ENCODE assay signal across 13 cellular contexts in the genomic region with DNA sequence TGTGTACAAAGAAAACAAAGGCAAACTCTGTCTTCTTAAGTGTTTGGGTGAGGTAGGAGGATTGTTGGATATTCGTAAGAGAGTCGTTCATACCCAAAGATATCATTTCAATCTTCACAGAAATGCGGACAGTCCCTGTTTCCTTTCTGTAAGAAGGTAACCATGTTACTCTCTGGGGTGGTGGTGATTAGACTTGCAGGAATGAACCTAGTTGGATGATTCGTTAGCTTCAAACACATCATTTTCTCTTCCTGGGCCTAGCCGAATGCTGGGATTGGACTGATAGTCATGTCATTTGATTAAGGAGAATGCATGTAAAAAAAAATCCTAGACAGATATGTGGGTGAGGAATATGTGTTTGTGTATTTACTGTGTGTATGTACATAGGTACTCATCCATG. TPM values are rescaled to one million over a fixed set of nuclear protein-coding genes. Genes with fewer than 3 reads are reported as not detected.
DNase-seq lines count a peak whose midpoint lies in the region; ATAC-seq and TF ChIP-seq lines count a peak whose summit lies in the region.
"Had no signal": no experiment of that assay in that cellular context is flagged by ENCODE, and none has a peak within 500 bp of the region (broad histone marks: within the 10 kb centered on the region; RNA-seq: fewer than 3 reads in every experiment).

No MANE protein-coding gene starts in this region.

- peaks cover 16% of the 10 kb centered on the region for H3K36me3 Mint-ChIP-seq in activated naive CD8-positive, alpha-beta T cell treated with anti-CD3 and anti-CD28 coated beads, Interleukin-2, amount 10 ng/mL, durations not matched to agents 7 days and 5 days
- no peaks in the 10 kb centered on the region for H3K36me3 Mint-ChIP-seq in activated naive CD8-positive, alpha-beta T cell treated with anti-CD3 and anti-CD28 coated beads, Interleukin-2, amount 50 U/mL, for 24 hours (ENCODE audit: low read depth)
- H3K36me3 Mint-ChIP-seq in MCF 10A (ENCODE audit: insufficient read depth, unreplicated experiment): peaks cover 8% of the 10 kb centered on the region

- TF ChIP-seq POLR2A in transverse colon (IDR thresholded peaks at IDR 0.05) (no peak), Peyer's patch (IDR thresholded peaks at IDR 0.05) (no peak)

- TF ChIP-seq CTCF in MCF 10A (IDR thresholded peaks at IDR 0.05; ENCODE audit: unreplicated experiment) (no peak), left lung (IDR thresholded peaks at IDR 0.05) (no peak), transverse colon (IDR thresholded peaks at IDR 0.05) (no peak), Peyer's patch (IDR thresholded peaks at IDR 0.05) (no peak)

- POLR2A ChIA-PET in activated naive CD8-positive, alpha-beta T cell treated with anti-CD3 and anti-CD28 coated beads, Interleukin-2, amount 10 ng/mL, durations not matched to agents 7 days and 5 days (lab: Charles Lee): no interaction called here
- POLR2A ChIA-PET in MCF 10A (lab: Yijun Ruan, JAX): interaction anchor here (1.0 to 5.5 kb wide), 9 partner anchors 12 to 203 kb away, joined by 3 to 81 read pairs (median 4); a partner anchor contains a TSS

- H3K36me3 ChIP-seq in left lung (no peaks in the 10 kb centered on the region), transverse colon (no peaks in the 10 kb centered on the region), Peyer's patch (no peaks in the 10 kb centered on the region)

- no TSS peak for BruUV-seq in MCF 10A (replicated peaks; lab: Mats Ljungman, UMichigan)

- no peak for ATAC-seq in activated naive CD8-positive, alpha-beta T cell treated with anti-CD3 and anti-CD28 coated beads, Interleukin-2, amount 10 ng/mL, durations not matched to agents 7 days and 5 days (ENCODE audit: low read depth)
- no peak for ATAC-seq in activated naive CD8-positive, alpha-beta T cell treated with anti-CD3 and anti-CD28 coated beads, Interleukin-2, amount 50 U/mL, for 24 hours
- ATAC-seq in left lung: no peak
- ATAC-seq in GM18498 (IDR thresholded peaks at IDR 0.05; ENCODE audit: unreplicated experiment): no peak

- no peak overlapping the region for H3K27ac Mint-ChIP-seq in activated naive CD8-positive, alpha-beta T cell treated with anti-CD3 and anti-CD28 coated beads, Interleukin-2, amount 10 ng/mL, durations not matched to agents 7 days and 5 days
- no peak overlapping the region for H3K27ac Mint-ChIP-seq in activated naive CD8-positive, alpha-beta T cell treated with anti-CD3 and anti-CD28 coated beads, Interleukin-2, amount 50 U/mL, for 24 hours
- H3K27ac Mint-ChIP-seq in MCF 10A (ENCODE audit: low read depth, unreplicated experiment): peak overlapping the region; percentile 90
- H3K27ac Mint-ChIP-seq: activated T-cell treated with anti-CD3 and anti-CD28 coated beads, Interleukin-2, amount 50 U/mL, for 24 hours had no signal

- H3K4me3 Mint-ChIP-seq in activated naive CD8-positive, alpha-beta T cell treated with anti-CD3 and anti-CD28 coated beads, Interleukin-2, amount 10 ng/mL, durations not matched to agents 7 days and 5 days: peak overlapping the region; percentile 25
- H3K4me3 Mint-ChIP-seq in activated naive CD8-positive, alpha-beta T cell treated with anti-CD3 and anti-CD28 coated beads, Interleukin-2, amount 50 U/mL, for 24 hours: no peak overlapping the region
- peak overlapping the region; percentile 55 for H3K4me3 Mint-ChIP-seq in MCF 10A (ENCODE audit: unreplicated experiment)
- H3K4me3 Mint-ChIP-seq: activated T-cell treated with anti-CD3 and anti-CD28 coated beads, Interleukin-2, amount 50 U/mL, for 24 hours had no signal

- CTCF ChIA-PET in MCF 10A (lab: Yijun Ruan, JAX): interaction anchor here (0.6 to 4.1 kb wide), 11 partner anchors 12 to 603 kb away, joined by 3 to 24 read pairs (median 3); a partner anchor contains a TSS

- intact Hi-C loops in MCF 10A (cut with micrococcal nuclease): no loop called here
- intact Hi-C loops in left lung (cut with DNase I): loop anchor here in 1 of 2 donors (10.0 kb wide), 1 partner anchor 79 kb away; no protein-coding TSS in a partner anchor
- intact Hi-C loops in transverse colon (cut with DNase I; ENCODE audit: low total_unique reads): no loop called here

- peaks cover 38 to 82% of the 10 kb centered on the region in 2 donors for H3K4me1 ChIP-seq in left lung
- peaks cover 14 to 54% (median 20%) of the 10 kb centered on the region in 4 donors for H3K4me1 ChIP-seq in transverse colon
- peaks cover 0 to 17% (median 0%) of the 10 kb centered on the region in 4 donors for H3K4me1 ChIP-seq in Peyer's patch

- no peaks in the 10 kb centered on the region for H3K27me3 ChIP-seq in left lung
- no peaks in the 10 kb centered on the region for H3K27me3 ChIP-seq in transverse colon
- no peaks in the 10 kb centered on the region for H3K27me3 ChIP-seq in Peyer's patch

- no peak for TF ChIP-seq EP300 in transverse colon (IDR thresholded peaks at IDR 0.05; ENCODE audit: low read depth)

- 57 to 67% methylated on average over 5 of the region's 5 CpGs for WGBS in transverse colon (ENCODE audit: low coverage in 1 of 2), 2 donors

- in situ Hi-C loops in transverse colon (cut with MboI; ENCODE audit: low pct_ligation_motif_present in 1 of 4, low pct_unique_long_range_greater_than_20kb in 1 of 4, low sequenced_read_pairs in 3 of 4): loop anchor here in 1 of 4 donors (25.0 kb wide), 1 partner anchor 96 kb away; no protein-coding TSS in a partner anchor

- H3K4me3 ChIP-seq in left lung (no peak overlapping the region), transverse colon (no peak overlapping the region), Peyer's patch (no peak overlapping the region)

- peaks cover 3% of the 10 kb centered on the region for H3K9me3 Mint-ChIP-seq in activated naive CD8-positive, alpha-beta T cell treated with anti-CD3 and anti-CD28 coated beads, Interleukin-2, amount 10 ng/mL, durations not matched to agents 7 days and 5 days
- no peaks in the 10 kb centered on the region for H3K9me3 Mint-ChIP-seq in activated naive CD8-positive, alpha-beta T cell treated with anti-CD3 and anti-CD28 coated beads, Interleukin-2, amount 50 U/mL, for 24 hours
- H3K9me3 Mint-ChIP-seq in MCF 10A (ENCODE audit: unreplicated experiment): no peaks in the 10 kb centered on the region
- H3K9me3 Mint-ChIP-seq: activated T-cell treated with anti-CD3 and anti-CD28 coated beads, Interleukin-2, amount 50 U/mL, for 24 hours had no signal

- H3K27ac ChIP-seq in left lung (peak overlapping the region; percentile 10 to 83), transverse colon (peak overlapping the region; percentile 60 to 85 (median 70)), Peyer's patch (peak overlapping the region in 2 of 4 donors; percentile 9 to 77)

- H3K9me3 ChIP-seq in left lung (no peaks in the 10 kb centered on the region), transverse colon (no peaks in the 10 kb centered on the region), Peyer's patch (no peaks in the 10 kb centered on the region)

- no peak for DNase-seq in activated naive CD8-positive, alpha-beta T cell treated with anti-CD3 and anti-CD28 coated beads, Interleukin-2, amount 10 ng/mL, durations not matched to agents 7 days and 5 days
- DNase-seq in activated naive CD8-positive, alpha-beta T cell treated with anti-CD3 and anti-CD28 coated beads, Interleukin-2, amount 50 U/mL, for 24 hours: no peak
- DNase-seq in MCF 10A (ENCODE audit: unreplicated experiment): no peak
- no peak for DNase-seq in left lung
- DNase-seq in transverse colon: no peak
- DNase-seq in NCI-H187 (lab: John Stamatoyannopoulos, UW): no peak
- no peak for DNase-seq in Peyer's patch
- DNase-seq: activated T-cell treated with anti-CD3 and anti-CD28 coated beads, Interleukin-2, amount 50 U/mL, for 24 hours; NCI-H2081 treated with DMSO at 0.1 percent for 48 hours; OCI-M1; small intestine; stimulated activated CD8-positive, alpha-beta memory T cell treated with anti-CD3 and anti-CD28 coated beads, Interleukin-4, amount 100 ng/mL, for 48 hours had no signal

- peaks cover 72% of the 10 kb centered on the region for H3K4me1 Mint-ChIP-seq in activated naive CD8-positive, alpha-beta T cell treated with anti-CD3 and anti-CD28 coated beads, Interleukin-2, amount 10 ng/mL, durations not matched to agents 7 days and 5 days
- peaks cover 72% of the 10 kb centered on the region for H3K4me1 Mint-ChIP-seq in activated naive CD8-positive, alpha-beta T cell treated with anti-CD3 and anti-CD28 coated beads, Interleukin-2, amount 50 U/mL, for 24 hours
- peaks cover 29% of the 10 kb centered on the region for H3K4me1 Mint-ChIP-seq in MCF 10A (ENCODE audit: insufficient read depth, unreplicated experiment)

- peaks cover 2% of the 10 kb centered on the region for H3K27me3 Mint-ChIP-seq in activated naive CD8-positive, alpha-beta T cell treated with anti-CD3 and anti-CD28 coated beads, Interleukin-2, amount 10 ng/mL, durations not matched to agents 7 days and 5 days
- peaks cover 8% of the 10 kb centered on the region for H3K27me3 Mint-ChIP-seq in activated naive CD8-positive, alpha-beta T cell treated with anti-CD3 and anti-CD28 coated beads, Interleukin-2, amount 50 U/mL, for 24 hours
- no peaks in the 10 kb centered on the region for H3K27me3 Mint-ChIP-seq in MCF 10A (ENCODE audit: insufficient read depth, unreplicated experiment)

RNA-seq across cellular contexts. Expression of a gene that starts 12.4 kb away (rescaled TPM):
- 10 to 100 TPM; 29.2 to 29.5 TPM for total RNA-seq in activated naive CD8-positive, alpha-beta T cell treated with anti-CD3 and anti-CD28 coated beads, Interleukin-2, amount 10 ng/mL, durations not matched to agents 7 days and 5 days
- total RNA-seq in MCF 10A (2022) (10.1 and 11.9 TPM in 2 replicates), left lung (10 to 100 TPM; 48.4 to 49.0 TPM), transverse colon (10 to 100 TPM in 1 of 4 donors, 1 to 10 TPM in 3; 4.4 to 66.2 (median 5.1) TPM), Peyer's patch (1 to 10 TPM; 2.1 to 8.3 (median 5.0) TPM)
